In the genomic region with DNA sequence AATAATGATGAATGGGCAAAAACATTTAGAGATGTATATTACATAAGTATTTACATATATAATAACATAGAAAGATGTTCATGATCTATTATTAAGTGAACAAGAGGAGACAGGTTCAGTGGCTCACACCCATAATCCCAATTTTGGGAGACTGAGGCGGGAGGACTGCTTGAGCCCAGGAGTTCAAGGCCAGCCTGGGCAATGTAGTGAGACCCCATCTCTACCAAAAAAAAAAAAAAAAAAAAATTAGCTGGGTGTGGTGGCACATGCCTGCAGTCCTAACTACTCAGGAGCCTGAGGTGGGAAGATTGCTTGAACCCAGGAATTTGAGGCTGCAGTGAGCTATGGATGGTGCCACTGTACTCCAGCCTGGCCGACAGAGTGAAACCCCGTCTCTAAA, we compare ENCODE assay signal across 8 cellular contexts.
"Had no signal": no experiment of that assay in that cellular context is flagged by ENCODE, and none has a peak within 500 bp of the region (broad histone marks: within the 10 kb centered on the region; RNA-seq: fewer than 3 reads in every experiment).

No MANE protein-coding gene starts in this region.

- H3K4me2 ChIP-seq: GM23338 had no signal

- H2AFZ ChIP-seq: GM23338 had no signal

- ATAC-seq: GM23338 had no signal

- DNase-seq: H9, HCEC 1CT, HFFc6, KBM-7 had no signal

- FAIRE-seq: H1, H54 had no signal

- H3K27ac ChIP-seq: HL-60 had no signal

- H3K4me3 ChIP-seq: GM23338 had no signal
